Comparison of ENCODE assay signal across 9 cellular contexts in the genomic region with DNA sequence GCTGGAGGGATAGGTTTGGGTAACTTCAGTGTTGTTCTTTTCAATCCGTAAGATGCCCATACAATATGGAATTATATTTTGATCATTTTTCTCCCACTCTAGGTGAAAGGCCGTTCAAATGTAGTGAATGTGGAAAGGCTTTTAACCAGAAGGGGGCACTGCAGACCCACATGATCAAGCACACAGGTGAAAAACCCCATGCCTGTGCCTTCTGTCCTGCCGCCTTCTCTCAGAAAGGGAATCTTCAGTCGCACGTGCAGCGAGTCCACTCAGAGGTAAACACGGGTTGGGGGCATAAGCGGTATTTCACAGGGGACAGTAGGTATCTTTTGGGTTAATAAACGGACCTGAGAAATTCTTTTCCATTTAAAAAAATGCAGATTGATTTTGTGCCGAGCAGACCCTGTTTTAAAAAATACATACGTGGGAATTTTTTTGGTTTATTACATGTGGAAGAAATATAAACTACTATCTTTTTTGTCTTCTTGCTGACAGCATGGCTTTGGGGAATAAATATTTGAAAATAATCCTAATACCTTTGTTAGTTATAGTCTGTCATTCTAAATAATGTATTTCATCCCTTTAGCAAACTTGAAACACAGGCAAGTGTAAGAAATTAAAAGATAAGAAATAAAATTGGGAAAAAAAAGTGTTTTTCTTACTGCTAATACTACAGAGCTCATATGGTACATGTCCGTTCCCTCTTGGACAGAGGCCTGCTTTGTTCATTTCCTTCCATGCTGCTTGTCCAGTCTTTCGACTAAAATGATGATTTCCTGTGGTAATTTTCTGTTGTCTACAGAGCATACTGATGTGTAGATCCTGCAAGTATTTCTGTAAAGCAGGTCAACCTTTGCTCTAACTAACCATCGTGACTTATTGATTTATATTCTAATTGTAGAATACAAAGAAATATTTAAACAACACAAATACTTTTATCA. TPM values are rescaled to one million over a fixed set of nuclear protein-coding genes. Genes with fewer than 3 reads are reported as not detected.
DNase-seq lines count a peak whose midpoint lies in the region; ATAC-seq, FAIRE-seq and TF ChIP-seq lines count a peak whose summit lies in the region.
"Had no signal": no experiment of that assay in that cellular context is flagged by ENCODE, and none has a peak within 500 bp of the region (broad histone marks: within the 10 kb centered on the region; RNA-seq: fewer than 3 reads in every experiment).

No MANE protein-coding gene starts in this region.

- peaks cover 3% of the 10 kb centered on the region for H3K36me3 Mint-ChIP-seq in astrocyte (ENCODE audit: low read depth, unreplicated experiment)

- no peak overlapping the region for H3K4me3 Mint-ChIP-seq in astrocyte (ENCODE audit: unreplicated experiment)

- DNase-seq in heart left ventricle (no peak), Right ventricle myocardium inferior (ENCODE audit: missing footprints) (no peak), NCI-H82 treated with DMSO at 0.1 percent for 48 hours (lab: John Stamatoyannopoulos, UW; ENCODE audit: unreplicated experiment) (peak; percentile 8), astrocyte (ENCODE audit: low read depth) (no peak)
- DNase-seq in stimulated activated CD8-positive, alpha-beta memory T cell treated with anti-CD3 and anti-CD28 coated beads, Interleukin-4, amount 100 ng/mL, for 48 hours, result peak; percentile 63

- H3K27me3 ChIP-seq in heart left ventricle, result no peaks in the 10 kb centered on the region
- no peaks in the 10 kb centered on the region for H3K27me3 ChIP-seq in astrocyte (ENCODE audit: insufficient read depth, low read length)

- H3K9ac ChIP-seq in astrocyte (ENCODE audit: low read length), result no peak overlapping the region

- intact Hi-C loops in heart left ventricle (cut with DNase I) (loop anchor here in 3 of 10 donors (2.0 to 10.0 kb wide), 2 partner anchors 71 to 73 kb away; no protein-coding TSS in a partner anchor), Right ventricle myocardium inferior (cut with DNase I) (no loop called here)

- H4K20me1 ChIP-seq in astrocyte (ENCODE audit: insufficient read depth, low read length), result peaks cover 15% of the 10 kb centered on the region

- H3K36me3 ChIP-seq in heart left ventricle, result peaks cover 0 to 78% (median 48%) of the 10 kb centered on the region in 9 donors
- H3K36me3 ChIP-seq in astrocyte (ENCODE audit: insufficient read depth, low read length), result peaks cover 11% of the 10 kb centered on the region

- H3K27me3 Mint-ChIP-seq in astrocyte (ENCODE audit: low read depth, unreplicated experiment), result no peaks in the 10 kb centered on the region

- H3K4me2 ChIP-seq in astrocyte (ENCODE audit: low read length), result no peak overlapping the region

- peak; percentile 30 to 69 (median 54) for TF ChIP-seq CTCF in heart left ventricle (IDR thresholded peaks at IDR 0.05)
- peak; percentile 64 for TF ChIP-seq CTCF in astrocyte (IDR thresholded peaks at IDR 0.05; ENCODE audit: insufficient read depth, low read depth, low read length)

- no peaks in the 10 kb centered on the region for H3K79me2 ChIP-seq in astrocyte (ENCODE audit: insufficient read depth, low read length)

- no peak overlapping the region for H3K27ac Mint-ChIP-seq in astrocyte (ENCODE audit: unreplicated experiment)

- FAIRE-seq in astrocyte (lab: Jason Lieb, UNC), result no peak
- peak; percentile 33 for FAIRE-seq in islet of Langerhans (lab: Jason Lieb, UNC)
- FAIRE-seq: endometrium had no signal

- peaks cover 3% of the 10 kb centered on the region for H3K9me3 Mint-ChIP-seq in astrocyte (ENCODE audit: unreplicated experiment)

- TF ChIP-seq POLR2A in heart left ventricle (IDR thresholded peaks at IDR 0.05), result no peak

- no peaks in the 10 kb centered on the region for H3K9me3 ChIP-seq in heart left ventricle
- no peaks in the 10 kb centered on the region for H3K9me3 ChIP-seq in astrocyte (ENCODE audit: insufficient read depth, low read depth, low read length)

- peaks cover 5% of the 10 kb centered on the region for H3K4me1 Mint-ChIP-seq in astrocyte (ENCODE audit: low read depth, unreplicated experiment)

- H3K4me1 ChIP-seq in heart left ventricle (peaks cover 0 to 3% (median 0%) of the 10 kb centered on the region in 12 donors), astrocyte (ENCODE audit: insufficient read depth, low read length) (no peaks in the 10 kb centered on the region)

- H2AFZ ChIP-seq in astrocyte (ENCODE audit: low read depth, low read length), result no peak overlapping the region

- H3K4me3 ChIP-seq in heart left ventricle (no peak overlapping the region), astrocyte (ENCODE audit: insufficient read depth, low read depth, low read length) (no peak overlapping the region)

- 68 to 75% (median 69%) methylated on average over 14 of the region's 14 CpGs for WGBS in heart left ventricle, 4 donors

- peak in 2 of 4 donors; percentile 46 to 63 for ATAC-seq in heart left ventricle
- ATAC-seq in Right ventricle myocardium inferior, result no peak
- peak; percentile 59 for ATAC-seq in HG03135 (IDR thresholded peaks at IDR 0.05; ENCODE audit: unreplicated experiment)
- no peak for ATAC-seq in GM21737 (IDR thresholded peaks at IDR 0.05; ENCODE audit: unreplicated experiment)

- H3K27ac ChIP-seq in heart left ventricle, result no peak overlapping the region
- no peak overlapping the region for H3K27ac ChIP-seq in astrocyte (ENCODE audit: low read depth, low read length)

RNA-seq across cellular contexts. Expression of a gene that starts 53.3 kb away (rescaled TPM):
- total RNA-seq in heart left ventricle (10 to 100 TPM in 7 of 9 donors, 1 to 10 TPM in 2; 7.9 to 17.0 (median 10.9) TPM), Right ventricle myocardium inferior (10.9 TPM), astrocyte (10.9 and 13.3 TPM in 2 replicates)
- polyA plus RNA-seq in heart left ventricle, result 1 to 10 TPM; 1.9 to 2.1 TPM

Comparison
In these comparisons a context has a peak if more than half of its experiments do, and no peak if none do; other contexts are left out.
1. DNase-seq: peak in NCI-H82 treated with DMSO at 0.1 percent for 48 hours (single experiment) and stimulated activated CD8-positive, alpha-beta memory T cell treated with anti-CD3 and anti-CD28 coated beads, Interleukin-4, amount 100 ng/mL, for 48 hours (single experiment); none in heart left ventricle (0 of 5), Right ventricle myocardium inferior (single experiment) and astrocyte (single experiment).